ENCODE assay signal across 6 cellular contexts in the genomic region with DNA sequence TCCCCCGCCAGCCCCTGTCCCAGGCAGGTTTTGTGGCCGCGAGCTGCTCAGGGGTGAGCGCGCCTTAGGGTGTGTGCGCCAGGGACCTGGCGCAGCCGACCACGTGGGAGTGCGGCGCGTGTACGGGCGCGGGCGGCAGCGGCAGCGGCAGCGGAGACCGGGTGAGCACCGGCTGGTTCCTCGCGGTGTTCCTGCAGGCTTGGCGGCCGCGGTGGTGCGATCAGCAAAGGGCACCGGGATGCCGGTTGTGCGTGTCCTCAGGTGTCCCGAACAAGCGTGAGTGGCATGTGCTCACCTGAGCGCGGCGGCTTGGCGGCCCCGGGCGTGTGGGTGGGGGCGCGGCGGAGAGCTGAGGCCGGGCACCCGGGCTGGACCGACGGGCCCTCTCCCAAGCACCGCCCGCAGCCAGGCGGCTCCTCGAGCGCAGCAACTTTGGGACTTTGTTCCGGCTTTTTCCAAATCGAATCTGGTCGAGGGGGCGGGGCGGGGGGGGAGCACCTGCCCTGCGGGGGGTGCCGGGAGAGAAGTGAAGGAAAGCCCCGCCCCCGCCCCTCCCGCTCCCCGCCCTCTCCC.
DNase-seq lines count a peak whose midpoint lies in the region; ATAC-seq and TF ChIP-seq lines count a peak whose summit lies in the region.

No MANE protein-coding gene starts in this region.

- H3K27ac Mint-ChIP-seq in dendritic cell treated with granulocyte-macrophage colony-stimulating factor and Interleukin-4, amounts not matched to agents 40 ng/mL and 50 ng/mL, for 4 days = peak overlapping the region; percentile 62

- H3K4me1 Mint-ChIP-seq in dendritic cell treated with granulocyte-macrophage colony-stimulating factor and Interleukin-4, amounts not matched to agents 40 ng/mL and 50 ng/mL, for 4 days (ENCODE audit: low read depth) = peaks cover 45% of the 10 kb centered on the region

- intact Hi-C loops in dendritic cell treated with granulocyte-macrophage colony-stimulating factor and Interleukin-4, amounts not matched to agents 40 ng/mL and 50 ng/mL, for 4 days (cut with micrococcal nuclease) = no loop called here

- no peak for TF ChIP-seq CTCF in parathyroid adenoma (IDR thresholded peaks at IDR 0.05)

- peak overlapping the region; percentile 85 for H2AFZ ChIP-seq in parathyroid adenoma

- no peaks in the 10 kb centered on the region for H3K9me3 Mint-ChIP-seq in dendritic cell treated with granulocyte-macrophage colony-stimulating factor and Interleukin-4, amounts not matched to agents 40 ng/mL and 50 ng/mL, for 4 days

- no peaks in the 10 kb centered on the region for H3K9me3 ChIP-seq in parathyroid adenoma (ENCODE audit: control insufficient read depth, low read length)

- H3K27me3 ChIP-seq in parathyroid adenoma (ENCODE audit: control insufficient read depth, insufficient read depth, low read length) = no peaks in the 10 kb centered on the region

- peaks cover 13% of the 10 kb centered on the region for H3K4me1 ChIP-seq in parathyroid adenoma

- H3K36me3 Mint-ChIP-seq in dendritic cell treated with granulocyte-macrophage colony-stimulating factor and Interleukin-4, amounts not matched to agents 40 ng/mL and 50 ng/mL, for 4 days (ENCODE audit: low read depth) = peaks cover 26% of the 10 kb centered on the region

- peaks cover 74% of the 10 kb centered on the region for H3K27me3 Mint-ChIP-seq in dendritic cell treated with granulocyte-macrophage colony-stimulating factor and Interleukin-4, amounts not matched to agents 40 ng/mL and 50 ng/mL, for 4 days

- no peaks in the 10 kb centered on the region for H3K36me3 ChIP-seq in parathyroid adenoma (ENCODE audit: control insufficient read depth, insufficient read depth, low read length)

- no peak for ATAC-seq in GM21367 (IDR thresholded peaks at IDR 0.05; ENCODE audit: unreplicated experiment)

- H3K4me3 Mint-ChIP-seq in dendritic cell treated with granulocyte-macrophage colony-stimulating factor and Interleukin-4, amounts not matched to agents 40 ng/mL and 50 ng/mL, for 4 days = peak overlapping the region; percentile 76

- H3K9ac ChIP-seq in parathyroid adenoma = no peak overlapping the region

- H3K4me2 ChIP-seq in parathyroid adenoma (ENCODE audit: low read length) = peak overlapping the region; percentile 84

- DNase-seq in 8988T (peak; percentile 91), NCI-H2171 treated with DMSO at 0.1 percent for 48 hours (lab: John Stamatoyannopoulos, UW) (peak; percentile 56), NCI-H526 treated with DMSO at 0.1 percent for 48 hours (lab: John Stamatoyannopoulos, UW) (no peak)

- no peaks in the 10 kb centered on the region for H3K79me2 ChIP-seq in parathyroid adenoma

- H3K27ac ChIP-seq in parathyroid adenoma = peak overlapping the region; percentile 32

- peak overlapping the region; percentile 48 for H3K4me3 ChIP-seq in parathyroid adenoma (ENCODE audit: low read depth, low read length)
